Comparison of ENCODE assay signal across 8 cellular contexts in genomic region chr14:51860836-51861583, GRCh38. TPM values are rescaled to one million over a fixed set of nuclear protein-coding genes. Genes with fewer than 3 reads are reported as not detected.
DNase-seq lines count a peak whose midpoint lies in the region; ATAC-seq and TF ChIP-seq lines count a peak whose summit lies in the region.

No MANE protein-coding gene starts in this region.

- peaks cover 0 to 3% (median 0%) of the 10 kb centered on the region in 4 donors for H3K4me1 ChIP-seq in right lobe of liver
- H3K4me1 ChIP-seq in upper lobe of right lung: peaks cover 2% of the 10 kb centered on the region

- DNase-seq in DMS153 treated with DMSO at 0.1 percent for 48 hours (lab: John Stamatoyannopoulos, UW; ENCODE audit: unreplicated experiment) (peak; percentile 45), DMS153 (lab: John Stamatoyannopoulos, UW) (no peak), astrocyte of the spinal cord (ENCODE audit: low read depth, low spot score) (no peak), right lobe of liver (no peak), upper lobe of right lung (no peak), COLO668 (lab: John Stamatoyannopoulos, UW; ENCODE audit: unreplicated experiment) (no peak)
- no peak for DNase-seq in stimulated activated CD8-positive, alpha-beta memory T cell treated with anti-CD3 and anti-CD28 coated beads, Interleukin-4, amount 100 ng/mL, for 48 hours

- H3K9me3 ChIP-seq in right lobe of liver (no peaks in the 10 kb centered on the region), upper lobe of right lung (no peaks in the 10 kb centered on the region)

- H3K36me3 ChIP-seq in right lobe of liver (no peaks in the 10 kb centered on the region), upper lobe of right lung (no peaks in the 10 kb centered on the region)

- in situ Hi-C loops in astrocyte of the spinal cord (cut with HindIII; ENCODE audit: low sequenced_read_pairs): no loop called here

- H3K27ac Mint-ChIP-seq in IgD-negative memory B cell: peak overlapping the region; percentile 89 to 99 (median 94)

- H3K36me3 Mint-ChIP-seq in IgD-negative memory B cell: peaks cover 2% of the 10 kb centered on the region

- intact Hi-C loops in right lobe of liver (cut with DNase I) (no loop called here), upper lobe of right lung (cut with DNase I) (no loop called here)

- no peak for TF ChIP-seq POLR2A in right lobe of liver (IDR thresholded peaks at IDR 0.05)

- TF ChIP-seq CTCF in astrocyte of the spinal cord (IDR thresholded peaks at IDR 0.05; ENCODE audit: low read depth, low read length) (no peak), right lobe of liver (IDR thresholded peaks at IDR 0.05) (no peak), upper lobe of right lung (IDR thresholded peaks at IDR 0.05) (no peak)

- peaks cover 0 to 3% (median 0%) of the 10 kb centered on the region in 3 donors for H3K9me3 Mint-ChIP-seq in IgD-negative memory B cell

- WGBS in right lobe of liver (ENCODE audit: insufficient coverage, low coverage, low lambda C conversion rate, missing lambda C conversion rate): 7% methylated on average over 13 of the region's 13 CpGs

- peak overlapping the region in 2 of 3 donors; percentile 34 to 35 for H3K27ac ChIP-seq in right lobe of liver
- H3K27ac ChIP-seq in upper lobe of right lung: peak overlapping the region; percentile 70

- H3K27me3 Mint-ChIP-seq in IgD-negative memory B cell: no peaks in the 10 kb centered on the region

- peak in 3 of 4 donors; percentile 30 for ATAC-seq in right lobe of liver
- no peak for ATAC-seq in upper lobe of right lung

- H3K4me3 Mint-ChIP-seq in IgD-negative memory B cell: peak overlapping the region; percentile 95 to 99 (median 97)

- H3K4me3 ChIP-seq in astrocyte of the spinal cord (ENCODE audit: low read depth, low read length) (peak overlapping the region; percentile 60), right lobe of liver (peak overlapping the region; percentile 12 to 43 (median 31)), upper lobe of right lung (peak overlapping the region; percentile 57)

- peaks cover 41 to 53% (median 49%) of the 10 kb centered on the region in 3 donors for H3K4me1 Mint-ChIP-seq in IgD-negative memory B cell

- H3K27me3 ChIP-seq in right lobe of liver (no peaks in the 10 kb centered on the region), upper lobe of right lung (no peaks in the 10 kb centered on the region)

RNA-seq across cellular contexts. Expression of gene GNG2, which starts 0.6 kb away (rescaled TPM):
- 68.8 TPM for polyA plus RNA-seq in IgD-negative memory B cell
- 1 to 10 TPM; 1.9 to 7.6 (median 3.5) TPM for total RNA-seq in right lobe of liver
- 24.4 TPM for total RNA-seq in upper lobe of right lung
